Comparison of ENCODE assay signal across 8 cellular contexts in the genomic region with DNA sequence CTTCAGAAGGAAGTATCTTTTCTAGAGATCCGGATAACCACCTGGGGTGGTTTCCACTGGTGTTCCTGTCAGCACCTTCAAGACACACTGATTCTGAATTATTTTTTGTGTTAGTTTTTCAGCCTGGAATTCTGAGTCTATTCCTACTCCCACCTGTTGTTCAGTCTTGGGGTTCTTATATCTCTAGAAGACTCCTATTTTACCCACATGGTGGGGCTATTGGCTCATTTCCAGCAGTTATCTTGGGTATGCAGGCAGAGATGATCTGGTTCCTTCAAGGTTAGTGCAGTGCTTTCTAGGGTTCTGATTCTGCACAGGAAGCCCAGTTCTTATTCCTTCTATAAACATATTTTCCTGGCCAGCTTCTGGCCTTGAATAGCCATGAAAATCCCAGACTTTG.
DNase-seq lines count a peak whose midpoint lies in the region; ATAC-seq and TF ChIP-seq lines count a peak whose summit lies in the region.

No MANE protein-coding gene starts in this region.

- no peaks in the 10 kb centered on the region for H3K9me3 ChIP-seq in RWPE2 (ENCODE audit: severe bottlenecking)
- peaks cover 0 to 5% of the 10 kb centered on the region in 2 donors for H3K9me3 ChIP-seq in right atrium auricular region

- peak; percentile 64 for TF ChIP-seq CTCF in RWPE2 (IDR thresholded peaks at IDR 0.05; ENCODE audit: poor library complexity, severe bottlenecking)
- peak in 1 of 2 donors; percentile 25 for TF ChIP-seq CTCF in right atrium auricular region (IDR thresholded peaks at IDR 0.05)

- H3K27ac ChIP-seq in RWPE2 (ENCODE audit: poor library complexity, severe bottlenecking) (no peak overlapping the region), right atrium auricular region (no peak overlapping the region)

- H3K36me3 ChIP-seq in RWPE2 (ENCODE audit: low read depth) (no peaks in the 10 kb centered on the region), right atrium auricular region (no peaks in the 10 kb centered on the region)

- no peaks in the 10 kb centered on the region for H3K4me1 ChIP-seq in RWPE2 (ENCODE audit: insufficient read depth, poor library complexity, severe bottlenecking)
- no peaks in the 10 kb centered on the region for H3K4me1 ChIP-seq in right atrium auricular region

- H3K27me3 ChIP-seq in RWPE2 (ENCODE audit: insufficient read depth, poor library complexity, severe bottlenecking) (no peaks in the 10 kb centered on the region), right atrium auricular region (no peaks in the 10 kb centered on the region)

- DNase-seq in NCI-H1436 (lab: John Stamatoyannopoulos, UW) (peak; percentile 55), NCI-H1436 treated with DMSO at 0.1 percent for 48 hours (lab: John Stamatoyannopoulos, UW) (no peak), HT-29 (ENCODE audit: low spot score) (peak; percentile 81), RWPE2 (ENCODE audit: low spot score) (no peak), dermis blood vessel endothelial cell (peak; percentile 74), retina (peak; percentile 68), right atrium auricular region (ENCODE audit: low spot score) (no peak)

- H3K4me3 ChIP-seq in RWPE2 (ENCODE audit: severe bottlenecking) (no peak overlapping the region), right atrium auricular region (no peak overlapping the region)

- ATAC-seq in RWPE2 (ENCODE audit: low read depth) (peak; percentile 76; the same call in 1 of the 3 replicates), GM18511 (IDR thresholded peaks at IDR 0.05; ENCODE audit: unreplicated experiment) (no peak)

Comparison
In these comparisons a context has a peak if more than half of its experiments do, and no peak if none do; other contexts are left out.
1. DNase-seq: peak in NCI-H1436 (single experiment), HT-29 (single experiment), dermis blood vessel endothelial cell (single experiment) and retina (single experiment); none in NCI-H1436 treated with DMSO at 0.1 percent for 48 hours (single experiment), RWPE2 (single experiment) and right atrium auricular region (single experiment).